ENCODE assay signal across 21 cellular contexts in genomic region chr1:87348346-87349019, GRCh38. TPM values are rescaled to one million over a fixed set of nuclear protein-coding genes. Genes with fewer than 3 reads are reported as not detected.
DNase-seq lines count a peak whose midpoint lies in the region; ATAC-seq and TF ChIP-seq lines count a peak whose summit lies in the region.
"Had no signal": no experiment of that assay in that cellular context is flagged by ENCODE, and none has a peak within 500 bp of the region (broad histone marks: within the 10 kb centered on the region; RNA-seq: fewer than 3 reads in every experiment).

No MANE protein-coding gene starts in this region.

- no peaks in the 10 kb centered on the region for H3K9me3 Mint-ChIP-seq in activated naive CD4-positive, alpha-beta T cell treated with anti-CD3 and anti-CD28 coated beads, Interleukin-2, amount 10 ng/mL, durations not matched to agents 7 days and 5 days
- no peaks in the 10 kb centered on the region for H3K9me3 Mint-ChIP-seq in activated naive CD4-positive, alpha-beta T cell treated with anti-CD3 and anti-CD28 coated beads for 36 hours
- H3K9me3 Mint-ChIP-seq: activated naive CD8-positive, alpha-beta T cell treated with anti-CD3 and anti-CD28 coated beads for 36 hours had no signal

- TF ChIP-seq CTCF in foreskin keratinocyte (conservative IDR thresholded peaks at IDR 0.05) = no peak

- H3K27ac ChIP-seq in foreskin keratinocyte = no peak overlapping the region
- H3K27ac ChIP-seq: C4-2B had no signal

- H3K4me1 ChIP-seq in foreskin keratinocyte = peaks cover 8% of the 10 kb centered on the region

- no peak overlapping the region for H3K4me3 Mint-ChIP-seq in activated naive CD4-positive, alpha-beta T cell treated with anti-CD3 and anti-CD28 coated beads, Interleukin-2, amount 10 ng/mL, durations not matched to agents 7 days and 5 days
- no peak overlapping the region for H3K4me3 Mint-ChIP-seq in activated naive CD4-positive, alpha-beta T cell treated with anti-CD3 and anti-CD28 coated beads for 36 hours
- H3K4me3 Mint-ChIP-seq: activated CD4-positive, alpha-beta T cell treated with anti-CD3 and anti-CD28 coated beads for 36 hours; activated naive CD8-positive, alpha-beta T cell treated with anti-CD3 and anti-CD28 coated beads for 36 hours had no signal

- peak overlapping the region; percentile 61 for H3K27ac Mint-ChIP-seq in activated naive CD4-positive, alpha-beta T cell treated with anti-CD3 and anti-CD28 coated beads, Interleukin-2, amount 10 ng/mL, durations not matched to agents 7 days and 5 days
- no peak overlapping the region for H3K27ac Mint-ChIP-seq in activated naive CD4-positive, alpha-beta T cell treated with anti-CD3 and anti-CD28 coated beads for 36 hours
- H3K27ac Mint-ChIP-seq: activated CD4-positive, alpha-beta T cell treated with anti-CD3 and anti-CD28 coated beads for 36 hours; activated naive CD8-positive, alpha-beta T cell treated with anti-CD3 and anti-CD28 coated beads for 36 hours had no signal

- no peaks in the 10 kb centered on the region for H3K27me3 Mint-ChIP-seq in activated naive CD4-positive, alpha-beta T cell treated with anti-CD3 and anti-CD28 coated beads, Interleukin-2, amount 10 ng/mL, durations not matched to agents 7 days and 5 days
- H3K27me3 Mint-ChIP-seq in activated naive CD4-positive, alpha-beta T cell treated with anti-CD3 and anti-CD28 coated beads for 36 hours (ENCODE audit: low read depth) = no peaks in the 10 kb centered on the region
- H3K27me3 Mint-ChIP-seq: activated CD4-positive, alpha-beta T cell treated with anti-CD3 and anti-CD28 coated beads for 36 hours; activated naive CD8-positive, alpha-beta T cell treated with anti-CD3 and anti-CD28 coated beads for 36 hours had no signal

- ATAC-seq in foreskin keratinocyte = peak; percentile 54
- ATAC-seq: activated CD4-positive, alpha-beta T cell treated with anti-CD3 and anti-CD28 coated beads for 36 hours; left lobe of liver; PC-3 had no signal

- no peaks in the 10 kb centered on the region for H3K27me3 ChIP-seq in foreskin keratinocyte

- H3K36me3 Mint-ChIP-seq in activated naive CD4-positive, alpha-beta T cell treated with anti-CD3 and anti-CD28 coated beads, Interleukin-2, amount 10 ng/mL, durations not matched to agents 7 days and 5 days = peaks cover 28% of the 10 kb centered on the region
- H3K36me3 Mint-ChIP-seq in activated naive CD4-positive, alpha-beta T cell treated with anti-CD3 and anti-CD28 coated beads for 36 hours (ENCODE audit: low read depth) = peaks cover 3% of the 10 kb centered on the region

- no peak for DNase-seq in activated naive CD4-positive, alpha-beta T cell treated with anti-CD3 and anti-CD28 coated beads, Interleukin-2, amount 10 ng/mL, durations not matched to agents 7 days and 5 days
- DNase-seq in activated naive CD4-positive, alpha-beta T cell treated with anti-CD3 and anti-CD28 coated beads for 36 hours = no peak
- peak; percentile 20 for DNase-seq in NCI-H345 treated with DMSO at 0.1 percent for 48 hours (lab: John Stamatoyannopoulos, UW; ENCODE audit: unreplicated experiment)
- DNase-seq in foreskin keratinocyte = peak in 1 of 2 donors; percentile 47
- peak; percentile 31 for DNase-seq in superior temporal gyrus (ENCODE audit: extremely low spot score)
- DNase-seq in A172 (ENCODE audit: low spot score) = no peak
- no peak for DNase-seq in foreskin melanocyte
- DNase-seq in activated CD4-positive, CD25-positive, alpha-beta regulatory T cell treated with anti-CD3 and anti-CD28 coated beads, Interleukin-2, amount 50 U/mL, for 72 hours = no peak
- DNase-seq: activated CD4-positive, alpha-beta T cell treated with anti-CD3 and anti-CD28 coated beads for 36 hours; activated naive CD8-positive, alpha-beta T cell treated with anti-CD3 and anti-CD28 coated beads for 36 hours; DMS 273 treated with DMSO at 0.1 percent for 48 hours; effector CD8-positive, alpha-beta T cell; GF-D8; KG1; NCI-H69; occipital lobe; PC-3; SHP77 treated with DMSO at 0.1 percent for 48 hours; stimulated activated CD8-positive, alpha-beta memory T cell treated with anti-CD3 and anti-CD28 coated beads, Interleukin-4, amount 100 ng/mL, for 48 hours had no signal

- peaks cover 6% of the 10 kb centered on the region for H3K4me1 Mint-ChIP-seq in activated naive CD4-positive, alpha-beta T cell treated with anti-CD3 and anti-CD28 coated beads, Interleukin-2, amount 10 ng/mL, durations not matched to agents 7 days and 5 days
- no peaks in the 10 kb centered on the region for H3K4me1 Mint-ChIP-seq in activated naive CD4-positive, alpha-beta T cell treated with anti-CD3 and anti-CD28 coated beads for 36 hours (ENCODE audit: low read depth)
- H3K4me1 Mint-ChIP-seq: activated CD4-positive, alpha-beta T cell treated with anti-CD3 and anti-CD28 coated beads for 36 hours had no signal

- intact Hi-C loops in activated naive CD4-positive, alpha-beta T cell treated with anti-CD3 and anti-CD28 coated beads for 36 hours (cut with micrococcal nuclease) = no loop called here

- CTCF ChIA-PET in activated naive CD4-positive, alpha-beta T cell treated with anti-CD3 and anti-CD28 coated beads, Interleukin-2, amount 10 ng/mL, durations not matched to agents 7 days and 5 days (lab: Charles Lee) = no interaction called here
- CTCF ChIA-PET in activated naive CD4-positive, alpha-beta T cell treated with anti-CD3 and anti-CD28 coated beads for 36 hours (lab: Charles Lee) = no interaction called here

RNA-seq across cellular contexts. Expression of gene LMO4, which starts 19.8 kb away (rescaled TPM):
- 10 to 100 TPM; 15.5 to 19.5 TPM for total RNA-seq in activated naive CD4-positive, alpha-beta T cell treated with anti-CD3 and anti-CD28 coated beads for 36 hours
- total RNA-seq in foreskin keratinocyte = 28.7 and 35.6 TPM in 2 replicates
- polyA plus RNA-seq in foreskin keratinocyte = 32.5 and 37.4 TPM in 2 replicates
- 40.0 and 55.3 TPM in 2 replicates for total RNA-seq in A172 (2014; rRNA removed; shearing (Covaris generic))

Comparison
In these comparisons a context has a peak if more than half of its experiments do, and no peak if none do; other contexts are left out.
1. DNase-seq: peak in NCI-H345 treated with DMSO at 0.1 percent for 48 hours (single experiment) and superior temporal gyrus (single experiment); none in activated naive CD4-positive, alpha-beta T cell treated with anti-CD3 and anti-CD28 coated beads, Interleukin-2, amount 10 ng/mL, durations not matched to agents 7 days and 5 days (single experiment), activated naive CD4-positive, alpha-beta T cell treated with anti-CD3 and anti-CD28 coated beads for 36 hours (single experiment), A172 (single experiment), foreskin melanocyte (single experiment) and activated CD4-positive, CD25-positive, alpha-beta regulatory T cell treated with anti-CD3 and anti-CD28 coated beads, Interleukin-2, amount 50 U/mL, for 72 hours (single experiment).